Comparison of ENCODE assay signal across 29 cellular contexts in the genomic region with DNA sequence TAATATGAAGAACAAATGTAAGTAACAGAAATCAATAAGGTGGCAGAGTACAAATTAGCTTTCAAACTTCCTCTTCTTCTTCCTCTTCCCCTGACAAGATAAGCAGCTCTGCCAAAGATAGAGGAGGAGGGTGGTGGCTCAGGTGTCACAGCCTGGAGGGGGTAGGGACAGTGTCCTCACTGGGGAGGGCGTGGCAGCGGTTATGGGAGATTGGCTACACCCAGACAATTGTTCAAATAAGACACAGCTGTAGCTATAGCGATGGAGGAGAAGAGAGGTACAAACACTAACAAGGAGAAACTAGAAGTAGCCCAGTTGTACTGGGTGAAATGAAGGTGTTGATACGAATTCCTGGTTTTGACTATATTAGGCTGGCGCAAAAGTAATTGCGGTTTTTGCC.
"Had no signal": no experiment of that assay in that cellular context is flagged by ENCODE, and none has a peak within 500 bp of the region (broad histone marks: within the 10 kb centered on the region; RNA-seq: fewer than 3 reads in every experiment).

No MANE protein-coding gene starts in this region.

- H3K27ac ChIP-seq: breast epithelium, colonic mucosa, KMS-11, PC-9, SJSA1 had no signal

- H3K9me3 Mint-ChIP-seq: activated B cell treated with CpG ODN at 0.5 μM for 24 hours; activated CD4-positive, alpha-beta T cell treated with anti-CD3 and anti-CD28 coated beads, Interleukin-2, amount 10 ng/mL, durations not matched to agents 24 days and 14 days; activated naive CD4-positive, alpha-beta T cell treated with anti-CD3 and anti-CD28 coated beads, Interleukin-2, amount 50 U/mL, for 24 hours; activated T-cell treated with anti-CD3 and anti-CD28 coated beads, Interleukin-2, amount 50 U/mL, for 24 hours; activated T-helper 1 cell treated with anti-CD3 and anti-CD28 coated beads, Interleukin-12 subunit alpha, Interleukin-12 subunit beta, Interleukin-2, Interleukin-4 antibody, amounts not matched to agents 30 ng/mL and 10 ng/mL and 1 ng/mL, durations not matched to agents 14 hours and 24 hours and 36 hours; T-helper 1 cell treated with Interleukin-12 subunit alpha and Interleukin-12 subunit beta and Interleukin-4 antibody, amounts not matched to agents 30 μg/mL and 1 μg/mL, for 36 hours had no signal

- H3K4me2 ChIP-seq: KMS-11, PC-9 had no signal

- H2AFZ ChIP-seq: PC-9 had no signal

- H3K4me1 Mint-ChIP-seq: activated B cell treated with CpG ODN at 0.5 μM for 24 hours; activated CD4-positive, alpha-beta T cell treated with anti-CD3 and anti-CD28 coated beads, Interleukin-2, amount 10 ng/mL, durations not matched to agents 24 days and 14 days; activated CD8-positive, alpha-beta memory T cell treated with anti-CD3 and anti-CD28 coated beads, Interleukin-2, amount 10 ng/mL, durations not matched to agents 7 days and 5 days; activated naive CD4-positive, alpha-beta T cell treated with anti-CD3 and anti-CD28 coated beads, Interleukin-2, amount 50 U/mL, for 24 hours had no signal

- H3K4me3 Mint-ChIP-seq: activated B cell treated with CpG ODN at 0.5 μM for 24 hours; activated CD4-positive, alpha-beta T cell treated with anti-CD3 and anti-CD28 coated beads, Interleukin-2, amount 10 ng/mL, durations not matched to agents 24 days and 14 days; activated CD8-positive, alpha-beta memory T cell treated with anti-CD3 and anti-CD28 coated beads, Interleukin-2, amount 10 ng/mL, durations not matched to agents 7 days and 5 days; activated naive CD4-positive, alpha-beta T cell treated with anti-CD3 and anti-CD28 coated beads, Interleukin-2, amount 50 U/mL, for 24 hours; activated T-cell treated with anti-CD3 and anti-CD28 coated beads, Interleukin-2, amount 50 U/mL, for 24 hours; activated T-helper 1 cell treated with anti-CD3 and anti-CD28 coated beads, Interleukin-12 subunit alpha, Interleukin-12 subunit beta, Interleukin-2, Interleukin-4 antibody, amounts not matched to agents 30 ng/mL and 10 ng/mL and 1 ng/mL, durations not matched to agents 14 hours and 24 hours and 36 hours; T-helper 1 cell treated with Interleukin-12 subunit alpha and Interleukin-12 subunit beta and Interleukin-4 antibody, amounts not matched to agents 30 μg/mL and 1 μg/mL, for 36 hours had no signal

- H3K36me3 Mint-ChIP-seq: activated CD8-positive, alpha-beta memory T cell treated with anti-CD3 and anti-CD28 coated beads, Interleukin-2, amount 10 ng/mL, durations not matched to agents 7 days and 5 days; activated naive CD4-positive, alpha-beta T cell treated with anti-CD3 and anti-CD28 coated beads, Interleukin-2, amount 50 U/mL, for 24 hours had no signal

- ATAC-seq: activated CD8-positive, alpha-beta memory T cell treated with anti-CD3 and anti-CD28 coated beads, Interleukin-2, amount 10 ng/mL, durations not matched to agents 7 days and 5 days; SK-N-SH treated with all-trans-retinoic acid at 6 μM for 48 hours had no signal

- H3K27me3 Mint-ChIP-seq: activated B cell treated with CpG ODN at 0.5 μM for 24 hours; activated CD4-positive, alpha-beta T cell treated with anti-CD3 and anti-CD28 coated beads, Interleukin-2, amount 10 ng/mL, durations not matched to agents 24 days and 14 days; activated T-cell treated with anti-CD3 and anti-CD28 coated beads, Interleukin-2, amount 50 U/mL, for 24 hours had no signal

- H3K4me3 ChIP-seq: breast epithelium, colonic mucosa, PC-9, SJSA1 had no signal

- H3K9ac ChIP-seq: KMS-11 had no signal

- H3K9me3 ChIP-seq: breast epithelium, colonic mucosa, SJSA1 had no signal

- H3K36me3 ChIP-seq: breast epithelium, colonic mucosa, SJSA1 had no signal

- H3K4me1 ChIP-seq: breast epithelium, colonic mucosa had no signal

- H3K27ac Mint-ChIP-seq: activated B cell treated with CpG ODN at 0.5 μM for 24 hours; activated CD4-positive, alpha-beta T cell treated with anti-CD3 and anti-CD28 coated beads, Interleukin-2, amount 10 ng/mL, durations not matched to agents 24 days and 14 days; activated CD8-positive, alpha-beta memory T cell treated with anti-CD3 and anti-CD28 coated beads, Interleukin-2, amount 10 ng/mL, durations not matched to agents 7 days and 5 days; activated naive CD4-positive, alpha-beta T cell treated with anti-CD3 and anti-CD28 coated beads, Interleukin-2, amount 50 U/mL, for 24 hours; activated T-cell treated with anti-CD3 and anti-CD28 coated beads, Interleukin-2, amount 50 U/mL, for 24 hours; activated T-helper 1 cell treated with anti-CD3 and anti-CD28 coated beads, Interleukin-12 subunit alpha, Interleukin-12 subunit beta, Interleukin-2, Interleukin-4 antibody, amounts not matched to agents 30 ng/mL and 10 ng/mL and 1 ng/mL, durations not matched to agents 14 hours and 24 hours and 36 hours; T-helper 1 cell treated with Interleukin-12 subunit alpha and Interleukin-12 subunit beta and Interleukin-4 antibody, amounts not matched to agents 30 μg/mL and 1 μg/mL, for 36 hours had no signal

- H3K27me3 ChIP-seq: breast epithelium, colonic mucosa had no signal

- DNase-seq: activated B cell treated with CpG ODN at 0.5 μM for 24 hours; activated CD4-positive, alpha-beta T cell treated with anti-CD3 and anti-CD28 coated beads for 1 hour; activated CD4-positive, alpha-beta T cell treated with anti-CD3 and anti-CD28 coated beads, Interleukin-2, amount 10 ng/mL, durations not matched to agents 24 days and 14 days; activated CD4-positive, alpha-beta T cell treated with anti-CD3 and anti-CD28 coated beads, Interleukin-2, amount 50 U/mL, for 48 hours; activated CD8-positive, alpha-beta memory T cell treated with anti-CD3 and anti-CD28 coated beads, Interleukin-2, amount 10 ng/mL, durations not matched to agents 7 days and 5 days; activated effector memory CD4-positive, alpha-beta T cell treated with Interleukin-2 at 50 U/mL for 16 hours; activated naive CD4-positive, alpha-beta T cell; activated T-cell treated with anti-CD3 and anti-CD28 coated beads, Interleukin-2, amount 50 U/mL, for 24 hours; aorta; caudate nucleus; colonic mucosa; MM.1S; NCI-H1092; NCI-H1417 treated with DMSO at 0.1 percent for 48 hours; NCI-H1694; NCI-H2029; NCI-H2171; NCI-H2227 treated with DMSO at 0.1 percent for 48 hours; NCI-H446 treated with DMSO at 0.1 percent for 48 hours; NCI-H526 treated with DMSO at 0.1 percent for 48 hours; PC-9; SW 1271 had no signal
